24 cellular contexts compared by ENCODE assay signal in the genomic region with DNA sequence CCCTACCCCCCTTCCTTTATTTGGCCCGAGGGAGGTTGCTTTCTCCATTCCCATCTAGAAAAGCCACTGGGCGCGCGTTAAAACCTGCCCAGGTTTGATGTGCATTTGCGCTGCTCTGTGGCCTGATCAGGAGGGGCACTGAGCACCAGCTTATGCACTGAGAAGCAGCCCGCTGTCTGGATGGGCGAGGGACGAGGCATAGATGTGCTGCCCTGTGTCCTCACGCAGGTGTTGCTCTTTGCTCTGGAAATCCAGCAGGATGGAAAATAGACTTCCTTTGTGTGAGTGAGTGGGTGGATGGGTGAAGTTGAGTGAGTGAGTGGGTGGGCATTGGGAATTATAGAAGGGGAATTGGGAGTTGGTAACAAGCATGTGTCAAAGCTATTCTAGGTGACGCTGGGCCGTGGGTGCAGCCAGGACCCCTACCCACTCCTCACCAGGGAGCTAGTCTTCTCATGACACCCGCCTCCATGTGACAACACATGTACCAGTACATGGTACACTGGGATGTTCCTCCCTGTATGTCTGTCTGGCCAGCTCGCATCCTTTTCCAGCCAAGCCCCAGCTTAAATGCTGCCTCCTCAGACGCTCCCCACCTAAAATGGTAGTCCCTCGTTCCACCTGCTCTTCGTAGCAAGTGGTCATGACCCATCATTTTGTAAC.
DNase-seq lines count a peak whose midpoint lies in the region; ATAC-seq and TF ChIP-seq lines count a peak whose summit lies in the region.
"Had no signal": no experiment of that assay in that cellular context is flagged by ENCODE, and none has a peak within 500 bp of the region (broad histone marks: within the 10 kb centered on the region; RNA-seq: fewer than 3 reads in every experiment).

No MANE protein-coding gene starts in this region.

- ATAC-seq in activated naive CD4-positive, alpha-beta T cell treated with anti-CD3 and anti-CD28 coated beads, Interleukin-2, amount 50 U/mL, for 72 hours = no peak
- ATAC-seq in activated naive CD8-positive, alpha-beta T cell treated with anti-CD3 and anti-CD28 coated beads, Interleukin-2, amount 50 U/mL, for 24 hours = no peak
- ATAC-seq in GM19455 (IDR thresholded peaks at IDR 0.05; ENCODE audit: unreplicated experiment) = no peak
- ATAC-seq: body of pancreas had no signal

- no peak for TF ChIP-seq EP300 in transverse colon (IDR thresholded peaks at IDR 0.05; ENCODE audit: low read depth)

- no peaks in the 10 kb centered on the region for H3K9me3 Mint-ChIP-seq in activated naive CD4-positive, alpha-beta T cell treated with anti-CD3 and anti-CD28 coated beads, Interleukin-2, amount 50 U/mL, for 72 hours
- H3K9me3 Mint-ChIP-seq in activated naive CD4-positive, alpha-beta T cell treated with anti-CD3 and anti-CD28 coated beads for 36 hours = no peaks in the 10 kb centered on the region
- H3K9me3 Mint-ChIP-seq in activated naive CD8-positive, alpha-beta T cell treated with anti-CD3 and anti-CD28 coated beads, Interleukin-2, amount 50 U/mL, for 24 hours = no peaks in the 10 kb centered on the region
- H3K9me3 Mint-ChIP-seq in nephron progenitor cell = peaks cover 4% of the 10 kb centered on the region
- H3K9me3 Mint-ChIP-seq: activated T-helper 2 cell treated with anti-CD3 and anti-CD28 coated beads, Interferon-gamma antibody, Interleukin-2, Interleukin-4, amounts not matched to agents 10 μg/mL and 5 μg/mL and 100 μg/mL, durations not matched to agents 14 hours and 24 hours and 36 hours; immature natural killer cell had no signal

- CTCF ChIA-PET in activated naive CD4-positive, alpha-beta T cell treated with anti-CD3 and anti-CD28 coated beads for 36 hours (lab: Charles Lee) = no interaction called here

- H3K27ac ChIP-seq in transverse colon = no peak overlapping the region
- H3K27ac ChIP-seq: adrenal gland, body of pancreas, GM23248, PC-9, skin epidermis had no signal

- no peaks in the 10 kb centered on the region for H3K9me3 ChIP-seq in transverse colon
- H3K9me3 ChIP-seq: adrenal gland, body of pancreas had no signal

- no peaks in the 10 kb centered on the region for H3K27me3 Mint-ChIP-seq in activated naive CD4-positive, alpha-beta T cell treated with anti-CD3 and anti-CD28 coated beads for 36 hours (ENCODE audit: low read depth)
- H3K27me3 Mint-ChIP-seq in activated naive CD8-positive, alpha-beta T cell treated with anti-CD3 and anti-CD28 coated beads, Interleukin-2, amount 50 U/mL, for 24 hours = no peaks in the 10 kb centered on the region
- H3K27me3 Mint-ChIP-seq in nephron progenitor cell (ENCODE audit: low read depth, poor library complexity) = no peaks in the 10 kb centered on the region
- H3K27me3 Mint-ChIP-seq: B cell had no signal

- H3K27ac Mint-ChIP-seq in activated naive CD4-positive, alpha-beta T cell treated with anti-CD3 and anti-CD28 coated beads, Interleukin-2, amount 50 U/mL, for 72 hours = peak overlapping the region; percentile 77 to 78
- H3K27ac Mint-ChIP-seq in activated naive CD4-positive, alpha-beta T cell treated with anti-CD3 and anti-CD28 coated beads for 36 hours = no peak overlapping the region
- H3K27ac Mint-ChIP-seq in activated naive CD8-positive, alpha-beta T cell treated with anti-CD3 and anti-CD28 coated beads, Interleukin-2, amount 50 U/mL, for 24 hours = peak overlapping the region; percentile 64
- peak overlapping the region; percentile 19 for H3K27ac Mint-ChIP-seq in nephron progenitor cell
- H3K27ac Mint-ChIP-seq: activated T-helper 2 cell treated with anti-CD3 and anti-CD28 coated beads, Interferon-gamma antibody, Interleukin-2, Interleukin-4, amounts not matched to agents 10 μg/mL and 5 μg/mL and 100 μg/mL, durations not matched to agents 14 hours and 24 hours and 36 hours; B cell had no signal

- in situ Hi-C loops in transverse colon (cut with MboI; ENCODE audit: low pct_ligation_motif_present in 1 of 4, low pct_unique_long_range_greater_than_20kb in 1 of 4, low sequenced_read_pairs in 3 of 4) = loop anchor here in 1 of 4 donors (25.0 kb wide), 1 partner anchor 112 kb away; no protein-coding TSS in a partner anchor

- H3K36me3 Mint-ChIP-seq in activated naive CD4-positive, alpha-beta T cell treated with anti-CD3 and anti-CD28 coated beads, Interleukin-2, amount 50 U/mL, for 72 hours = peaks cover 9 to 20% of the 10 kb centered on the region in 2 donors
- H3K36me3 Mint-ChIP-seq in activated naive CD4-positive, alpha-beta T cell treated with anti-CD3 and anti-CD28 coated beads for 36 hours (ENCODE audit: low read depth) = peaks cover 35% of the 10 kb centered on the region
- peaks cover 45% of the 10 kb centered on the region for H3K36me3 Mint-ChIP-seq in activated naive CD8-positive, alpha-beta T cell treated with anti-CD3 and anti-CD28 coated beads, Interleukin-2, amount 50 U/mL, for 24 hours (ENCODE audit: low read depth)
- H3K36me3 Mint-ChIP-seq in nephron progenitor cell (ENCODE audit: low read depth) = peaks cover 71% of the 10 kb centered on the region

- no peak overlapping the region for H3K4me3 ChIP-seq in transverse colon
- H3K4me3 ChIP-seq: adrenal gland, body of pancreas, GM23248, PC-9, skin epidermis had no signal

- DNase-seq in activated naive CD4-positive, alpha-beta T cell treated with anti-CD3 and anti-CD28 coated beads, Interleukin-2, amount 50 U/mL, for 72 hours (ENCODE audit: low spot score in 2 of 2) = peak in 1 of 2 donors; percentile 4
- DNase-seq in activated naive CD4-positive, alpha-beta T cell treated with anti-CD3 and anti-CD28 coated beads for 36 hours = no peak
- no peak for DNase-seq in activated naive CD8-positive, alpha-beta T cell treated with anti-CD3 and anti-CD28 coated beads, Interleukin-2, amount 50 U/mL, for 24 hours
- DNase-seq in nephron progenitor cell (no peak), transverse colon (peak; percentile 2), NCI-H510A (lab: John Stamatoyannopoulos, UW) (no peak), LoVo (ENCODE audit: low spot score) (no peak)
- DNase-seq: activated CD4-positive, alpha-beta T cell treated with anti-CD3 and anti-CD28 coated beads for 4 hours; activated CD8-positive, alpha-beta memory T cell treated with anti-CD3 and anti-CD28 coated beads for 24 hours; adrenal gland; GF-D8; GM23248; immature natural killer cell; NCI-H1092; NCI-H187; NCI-H524 treated with DMSO at 0.1 percent for 48 hours; PC-9; Right ventricle myocardium superior; trophoblast cell had no signal

- intact Hi-C loops in activated naive CD4-positive, alpha-beta T cell treated with anti-CD3 and anti-CD28 coated beads for 36 hours (cut with micrococcal nuclease) = no loop called here
- intact Hi-C loops in transverse colon (cut with DNase I; ENCODE audit: low total_unique reads) = loop anchor here (10.0 kb wide), 1 partner anchor 125 kb away; no protein-coding TSS in a partner anchor

- no peaks in the 10 kb centered on the region for H3K4me1 Mint-ChIP-seq in activated naive CD4-positive, alpha-beta T cell treated with anti-CD3 and anti-CD28 coated beads for 36 hours (ENCODE audit: low read depth)
- peaks cover 3% of the 10 kb centered on the region for H3K4me1 Mint-ChIP-seq in activated naive CD8-positive, alpha-beta T cell treated with anti-CD3 and anti-CD28 coated beads, Interleukin-2, amount 50 U/mL, for 24 hours
- H3K4me1 Mint-ChIP-seq in nephron progenitor cell = peaks cover 85% of the 10 kb centered on the region

- TF ChIP-seq POLR2A in transverse colon (IDR thresholded peaks at IDR 0.05) = no peak

- TF ChIP-seq CTCF in nephron progenitor cell (IDR thresholded peaks at IDR 0.05) (no peak), transverse colon (IDR thresholded peaks at IDR 0.05) (no peak)

- peaks cover 0 to 18% (median 2%) of the 10 kb centered on the region in 4 donors for H3K4me1 ChIP-seq in transverse colon

- WGBS in transverse colon (ENCODE audit: low coverage in 1 of 2), 2 donors = 96 to 97% methylated on average over 5 to 16 of the region's 16 CpGs

- H3K36me3 ChIP-seq in transverse colon = peaks cover 0 to 15% (median 5%) of the 10 kb centered on the region in 4 donors

- no peaks in the 10 kb centered on the region for H3K27me3 ChIP-seq in transverse colon
- H3K27me3 ChIP-seq: adrenal gland, body of pancreas had no signal

- H3K4me3 Mint-ChIP-seq in activated naive CD4-positive, alpha-beta T cell treated with anti-CD3 and anti-CD28 coated beads for 36 hours = no peak overlapping the region
- no peak overlapping the region for H3K4me3 Mint-ChIP-seq in activated naive CD8-positive, alpha-beta T cell treated with anti-CD3 and anti-CD28 coated beads, Interleukin-2, amount 50 U/mL, for 24 hours
- no peak overlapping the region for H3K4me3 Mint-ChIP-seq in nephron progenitor cell
- H3K4me3 Mint-ChIP-seq: B cell, immature natural killer cell had no signal
